21 cellular contexts compared by ENCODE assay signal in genomic region chr7:2102375-2102723, GRCh38.
DNase-seq lines count a peak whose midpoint lies in the region; ATAC-seq and TF ChIP-seq lines count a peak whose summit lies in the region.
"Had no signal": no experiment of that assay in that cellular context is flagged by ENCODE, and none has a peak within 500 bp of the region (broad histone marks: within the 10 kb centered on the region; RNA-seq: fewer than 3 reads in every experiment).

No MANE protein-coding gene starts in this region.

- H2BK120ac ChIP-seq in IMR-90 (ENCODE audit: low read depth, low read length): no peak overlapping the region

- H2AK9ac ChIP-seq in IMR-90 (replicated peaks; ENCODE audit: low read depth, low read length, poor library complexity): no peak overlapping the region

- H4K20me1 ChIP-seq in BLaER1 treated with 17β-estradiol and CSF1 and Interleukin-3, amounts not matched to agents 10 nM and 100 nM: peaks cover 32 to 92% (median 82%) of the 10 kb centered on the region in 11 experiments
- H4K20me1 ChIP-seq in IMR-90 (ENCODE audit: insufficient read depth, low read length) (no peaks in the 10 kb centered on the region; the same call in none of the 2 replicates), hepatocyte (ENCODE audit: insufficient read depth, poor library complexity, severe bottlenecking) (no peaks in the 10 kb centered on the region)

- H3K36me3 Mint-ChIP-seq in effector memory CD8-positive, alpha-beta T cell (ENCODE audit: insufficient read depth): peaks cover 16% of the 10 kb centered on the region
- peaks cover 6% of the 10 kb centered on the region for H3K36me3 Mint-ChIP-seq in nephron progenitor cell (ENCODE audit: low read depth)

- peak overlapping the region; percentile 68; the same call in 1 of the 3 replicates for H2BK15ac ChIP-seq in IMR-90 (ENCODE audit: low read depth, low read length)

- in situ Hi-C loops in IMR-90 (cut with MboI; ENCODE audit: low sequenced_read_pairs): no loop called here

- peaks cover 0 to 6% of the 10 kb centered on the region in 2 donors for H3K9me3 Mint-ChIP-seq in effector memory CD8-positive, alpha-beta T cell
- no peaks in the 10 kb centered on the region for H3K9me3 Mint-ChIP-seq in nephron progenitor cell
- H3K9me3 Mint-ChIP-seq: endodermal cell had no signal

- DNase-seq in IMR-90 (no peak), nephron progenitor cell (no peak), SIG-M5 (lab: John Stamatoyannopoulos, UW) (no peak), hepatocyte (ENCODE audit: low spot score) (no peak)
- peak; percentile 28 to 33 (median 31) for DNase-seq in effector memory CD8-positive, alpha-beta T cell
- DNase-seq: activated CD4-positive, alpha-beta T cell treated with anti-CD3 and anti-CD28 coated beads for 1 hour; activated CD8-positive, alpha-beta memory T cell treated with anti-CD3 and anti-CD28 coated beads, Interleukin-2, amount 50 U/mL, for 4 hours; activated naive CD4-positive, alpha-beta T cell; endodermal cell; left colon; MV-4-11; NCI-H187; NCI-H774; occipital lobe; retina; spleen; testis had no signal

- H2AFZ ChIP-seq in IMR-90 (replicated peaks; ENCODE audit: low read length, poor library complexity) (no peak overlapping the region), hepatocyte (no peak overlapping the region)

- H3K9ac ChIP-seq in BLaER1 treated with 17β-estradiol and CSF1 and Interleukin-3, amounts not matched to agents 10 nM and 100 nM: peak overlapping the region in 3 of 11 experiments; percentile 67 to 73 (median 71); a peak in 3 of 22 replicates
- no peak overlapping the region for H3K9ac ChIP-seq in IMR-90 (ENCODE audit: low read depth, low read length)
- H3K9ac ChIP-seq: KMS-11 had no signal

- H2AK5ac ChIP-seq in IMR-90 (ENCODE audit: low read depth, low read length): peak overlapping the region; percentile 90

- no peak overlapping the region for H3K23ac ChIP-seq in IMR-90 (ENCODE audit: low read depth, low read length)

- H3K79me1 ChIP-seq in IMR-90 (ENCODE audit: low read depth in 1 of 2, low read length in 2 of 2): peaks cover 10 to 34% of the 10 kb centered on the region in 2 experiments

- H3K9me2 ChIP-seq in hepatocyte (replicated peaks; ENCODE audit: insufficient read depth): no peaks in the 10 kb centered on the region

- no TSS peak for BruUV-seq in IMR-90 (replicated peaks; lab: Mats Ljungman, UMichigan)

- H3K36me3 ChIP-seq in BLaER1 treated with 17β-estradiol and CSF1 and Interleukin-3, amounts not matched to agents 10 nM and 100 nM: peaks cover 0 to 13% (median 0%) of the 10 kb centered on the region in 11 experiments; a peak in 5 of 22 replicates
- no peaks in the 10 kb centered on the region for H3K36me3 ChIP-seq in IMR-90 (ENCODE audit: control insufficient read depth, insufficient read depth, low read length)
- no peaks in the 10 kb centered on the region for H3K36me3 ChIP-seq in hepatocyte (replicated peaks; ENCODE audit: insufficient read depth, low read depth)

- no peaks in the 10 kb centered on the region for H3K27me3 Mint-ChIP-seq in effector memory CD8-positive, alpha-beta T cell
- H3K27me3 Mint-ChIP-seq in nephron progenitor cell (ENCODE audit: low read depth, poor library complexity): peaks cover 8% of the 10 kb centered on the region

- H3K79me2 ChIP-seq in hepatocyte: no peaks in the 10 kb centered on the region

- peak overlapping the region in 2 of 11 experiments; percentile 77 to 81; a peak in 4 of 22 replicates for H3K27ac ChIP-seq in BLaER1 treated with 17β-estradiol and CSF1 and Interleukin-3, amounts not matched to agents 10 nM and 100 nM
- H3K27ac ChIP-seq in IMR-90 (ENCODE audit: insufficient read depth, low read length) (no peak overlapping the region), hepatocyte (no peak overlapping the region)
- H3K27ac ChIP-seq: KMS-11, testis had no signal

- H3K18ac ChIP-seq in IMR-90 (ENCODE audit: low read depth, low read length): no peak overlapping the region

- H3K9me3 ChIP-seq in BLaER1 treated with 17β-estradiol and CSF1 and Interleukin-3, amounts not matched to agents 10 nM and 100 nM (replicated peaks in 1 of 11): no peaks in the 10 kb centered on the region
- H3K9me3 ChIP-seq in IMR-90 (ENCODE audit: control insufficient read depth, insufficient read depth, low read length) (no peaks in the 10 kb centered on the region), hepatocyte (ENCODE audit: low read depth) (no peaks in the 10 kb centered on the region)
- H3K9me3 ChIP-seq: spleen, testis had no signal

- peaks cover 14% of the 10 kb centered on the region for H3K9me1 ChIP-seq in IMR-90 (ENCODE audit: insufficient read depth, low read length)

- peaks cover 30 to 43% of the 10 kb centered on the region in 2 donors for H3K4me1 Mint-ChIP-seq in effector memory CD8-positive, alpha-beta T cell (ENCODE audit: low read depth in 2 of 2)
- peaks cover 93% of the 10 kb centered on the region for H3K4me1 Mint-ChIP-seq in nephron progenitor cell

- H3K4me3 Mint-ChIP-seq in effector memory CD8-positive, alpha-beta T cell: peak overlapping the region; percentile 4 to 40
- peak overlapping the region; percentile 45 for H3K4me3 Mint-ChIP-seq in nephron progenitor cell
- H3K4me3 Mint-ChIP-seq: endodermal cell had no signal

- POLR2A ChIA-PET in IMR-90 (lab: Charles Lee; ENCODE audit: unreplicated experiment): no interaction called here

- peaks cover 0 to 41% (median 0%) of the 10 kb centered on the region in 11 experiments; a peak in 8 of 22 replicates for H3K27me3 ChIP-seq in BLaER1 treated with 17β-estradiol and CSF1 and Interleukin-3, amounts not matched to agents 10 nM and 100 nM
- no peaks in the 10 kb centered on the region for H3K27me3 ChIP-seq in IMR-90 (ENCODE audit: control insufficient read depth, insufficient read depth, low read length)
- no peaks in the 10 kb centered on the region for H3K27me3 ChIP-seq in hepatocyte
- H3K27me3 ChIP-seq: spleen, testis had no signal

- H2BK5ac ChIP-seq in IMR-90 (ENCODE audit: low read depth, low read length, poor library complexity, severe bottlenecking): no peak overlapping the region

- no peak overlapping the region for H3K56ac ChIP-seq in IMR-90 (ENCODE audit: extremely low read depth, insufficient read depth, low read length)

- no peak overlapping the region for H2BK20ac ChIP-seq in IMR-90 (ENCODE audit: low read depth, low read length)

- intact Hi-C loops in IMR-90 (cut with micrococcal nuclease): loop anchor here (10.0 kb wide), 1 partner anchor 102 kb away; no protein-coding TSS in a partner anchor

- dilution Hi-C loops in IMR-90 (cut with HindIII; ENCODE audit: low sequenced_read_pairs, unreplicated experiment): no loop called here

- no peak for TF ChIP-seq RAD21 in IMR-90 (IDR thresholded peaks at IDR 0.05; ENCODE audit: low read length)

- H4K5ac ChIP-seq in IMR-90 (ENCODE audit: low read depth, low read length): no peak overlapping the region

- no peak overlapping the region for H3K14ac ChIP-seq in IMR-90 (replicated peaks; ENCODE audit: low read depth, low read length)

- H3K4me3 ChIP-seq in BLaER1 treated with 17β-estradiol and CSF1 and Interleukin-3, amounts not matched to agents 10 nM and 100 nM: no peak overlapping the region
- H3K4me3 ChIP-seq in IMR-90 (ENCODE audit: insufficient read depth, low read depth, low read length) (no peak overlapping the region), hepatocyte (no peak overlapping the region)
- H3K4me3 ChIP-seq: GM12878, spleen, testis had no signal

- H3K27ac Mint-ChIP-seq in effector memory CD8-positive, alpha-beta T cell: peak overlapping the region; percentile 57 to 88
- peak overlapping the region; percentile 65 for H3K27ac Mint-ChIP-seq in nephron progenitor cell

- peaks cover 75 to 100% (median 97%) of the 10 kb centered on the region in 10 experiments for H3K4me1 ChIP-seq in BLaER1 treated with 17β-estradiol and CSF1 and Interleukin-3, amounts not matched to agents 10 nM and 100 nM
- H3K4me1 ChIP-seq in IMR-90 (ENCODE audit: control insufficient read depth, insufficient read depth, low read length) (peaks cover 23% of the 10 kb centered on the region), hepatocyte (ENCODE audit: insufficient read depth) (peaks cover 38% of the 10 kb centered on the region)

- CTCF ChIA-PET in IMR-90 (lab: Yijun Ruan, JAX): no interaction called here

- WGBS in IMR-90 (ENCODE audit: extremely low coverage in 2 of 2, insufficient read length in 1 of 2), 2 experiments: 100% methylated on average over 7 of the region's 7 CpGs; no CpG with 5 or more reads in 1 of the 2 experiments
- 98% methylated on average over 7 of the region's 7 CpGs for WGBS in hepatocyte (ENCODE audit: low lambda C conversion rate, missing lambda C conversion rate)

- ATAC-seq in IMR-90 (ENCODE audit: low read depth) (no peak), GM19395 (IDR thresholded peaks at IDR 0.05; ENCODE audit: unreplicated experiment) (no peak)
- peak; percentile 55 for ATAC-seq in effector memory CD8-positive, alpha-beta T cell (replicated peaks)
- ATAC-seq: GM12878, left colon had no signal

- TF ChIP-seq POLR2A in IMR-90 (IDR thresholded peaks at IDR 0.05; ENCODE audit: low read depth, low read length): no peak

- no peak for TF ChIP-seq CTCF in IMR-90 (conservative IDR thresholded peaks at IDR 0.05; ENCODE audit: low read depth, low read length)
- TF ChIP-seq CTCF in nephron progenitor cell (IDR thresholded peaks at IDR 0.05): no peak
- TF ChIP-seq CTCF in hepatocyte (IDR thresholded peaks at IDR 0.05; ENCODE audit: poor library complexity): no peak

- 0 out of 2 replicates have a peak overlapping the region, but pooled peaks have one; percentile 64 for H4K91ac ChIP-seq in IMR-90 (ENCODE audit: insufficient read depth, low read depth, low read length)

- H3K4ac ChIP-seq in IMR-90 (ENCODE audit: low read depth, low read length): peak overlapping the region; percentile 13; the same call in 1 of the 2 replicates

- H4K8ac ChIP-seq in IMR-90 (ENCODE audit: low read depth in 2 of 2, low read length in 2 of 2): no peak overlapping the region

- peak overlapping the region in 6 of 11 experiments; percentile 88 to 96 (median 93); a peak in 13 of 22 replicates for H3K4me2 ChIP-seq in BLaER1 treated with 17β-estradiol and CSF1 and Interleukin-3, amounts not matched to agents 10 nM and 100 nM
- H3K4me2 ChIP-seq in IMR-90 (ENCODE audit: low read depth, low read length) (no peak overlapping the region), hepatocyte (no peak overlapping the region)
- H3K4me2 ChIP-seq: KMS-11 had no signal

TF ChIP-seq in IMR-90, 13 proteins besides CTCF, POLR2A, EP300 and RAD21 (continues in another document):
- TF ChIP-seq RCOR1 (IDR thresholded peaks at IDR 0.05; ENCODE audit: insufficient replicate concordance, low read length) (no peak), SMC3 (IDR thresholded peaks at IDR 0.05; ENCODE audit: low read depth, low read length) (no peak), MXI1 (IDR thresholded peaks at IDR 0.05; ENCODE audit: borderline replicate concordance, low read depth, low read length) (no peak)

Comparison
In these comparisons a context has a peak if more than half of its experiments do, and no peak if none do; other contexts are left out.
1. H3K4me2 ChIP-seq: peak in BLaER1 treated with 17β-estradiol and CSF1 and Interleukin-3, amounts not matched to agents 10 nM and 100 nM (6 of 11); none in IMR-90 (single experiment) and hepatocyte (single experiment).
2. DNase-seq: peak in effector memory CD8-positive, alpha-beta T cell (3 of 3); none in IMR-90 (single experiment), nephron progenitor cell (single experiment), SIG-M5 (single experiment) and hepatocyte (single experiment).